Comparison of ENCODE assay signal across 14 cellular contexts in the genomic region with DNA sequence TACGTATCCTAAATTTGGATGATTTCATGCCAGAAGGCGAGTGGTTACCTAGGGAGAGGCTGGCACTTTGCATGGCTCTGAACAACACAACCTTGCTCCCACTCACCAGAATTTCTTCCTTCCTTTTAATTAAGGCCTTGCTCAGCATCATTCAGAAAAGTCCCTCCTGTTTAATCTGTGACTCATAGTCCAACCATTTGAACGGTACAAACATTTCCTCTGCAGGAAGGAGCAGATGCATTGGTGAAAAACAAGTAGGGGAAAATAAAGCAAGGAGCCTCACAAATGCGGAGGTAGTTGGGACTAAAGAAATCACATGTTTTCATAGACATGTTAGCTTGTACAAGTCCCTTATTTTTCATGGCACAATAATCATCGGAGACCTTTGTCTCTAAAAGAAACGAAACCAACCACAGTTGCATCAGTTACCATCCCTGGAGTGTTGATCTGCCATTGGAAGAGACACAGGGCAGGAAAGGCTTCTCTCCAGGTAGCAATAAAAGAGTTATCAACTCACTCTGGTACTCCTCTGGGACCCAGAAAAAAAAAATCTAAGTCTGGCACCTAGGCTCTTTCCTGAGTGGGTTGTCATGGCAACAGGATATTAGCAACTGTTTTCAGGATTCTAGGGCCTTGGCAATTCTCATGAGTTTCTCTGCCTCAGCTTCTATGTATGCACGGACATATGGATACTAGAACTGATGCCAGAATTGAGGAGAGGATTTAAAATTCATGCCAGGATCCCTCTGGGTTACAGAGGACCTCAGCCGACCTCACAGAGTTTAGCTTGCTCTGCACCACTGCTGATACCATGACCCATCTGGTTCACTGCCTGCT.
DNase-seq lines count a peak whose midpoint lies in the region; ATAC-seq and TF ChIP-seq lines count a peak whose summit lies in the region.
"Had no signal": no experiment of that assay in that cellular context is flagged by ENCODE, and none has a peak within 500 bp of the region (broad histone marks: within the 10 kb centered on the region; RNA-seq: fewer than 3 reads in every experiment).

No MANE protein-coding gene starts in this region.

- no peak overlapping the region for H3K9ac ChIP-seq in SK-N-SH
- H3K9ac ChIP-seq: parathyroid adenoma had no signal

- CTCF ChIA-PET in SK-N-SH (lab: Yijun Ruan, JAX) = interaction anchor here (2.2 kb wide), 1 partner anchor 10 kb away, joined by 6 read pairs; no protein-coding TSS in a partner anchor

- no peaks in the 10 kb centered on the region for H3K4me1 Mint-ChIP-seq in natural killer cell treated with Interleukin-12 subunit alpha and Interleukin-12 subunit beta and Interleukin-15 and Interleukin-18, amount 100 ng/mL, for 72 hours (ENCODE audit: low read depth in 2 of 2)
- H3K4me1 Mint-ChIP-seq: activated CD4-positive, alpha-beta T cell treated with anti-CD3 and anti-CD28 coated beads for 36 hours had no signal

- POLR2A ChIA-PET in SK-N-SH (lab: Yijun Ruan, JAX) = no interaction called here

- no peaks in the 10 kb centered on the region for H3K9me3 ChIP-seq in SK-N-SH
- H3K9me3 ChIP-seq: left ventricle myocardium inferior had no signal

- H3K4me1 ChIP-seq in SK-N-SH (ENCODE audit: control insufficient read depth in 1 of 2, insufficient read depth in 2 of 2, low read depth in 1 of 2, low read length in 1 of 2) = peaks cover 0 to 12% of the 10 kb centered on the region in 2 experiments; a peak in 2 of 4 replicates
- H3K4me1 ChIP-seq: left ventricle myocardium inferior, parathyroid adenoma had no signal

- WGBS in SK-N-SH (ENCODE audit: low lambda C conversion rate) = 46% methylated on average over 8 of the region's 8 CpGs

- no peak overlapping the region for H3K4me3 ChIP-seq in SK-N-SH (ENCODE audit: low read depth in 2 of 2, low read length in 1 of 2)
- no peak overlapping the region for H3K4me3 ChIP-seq in epithelial cell of proximal tubule (ENCODE audit: low read depth, low read length)
- H3K4me3 ChIP-seq: left ventricle myocardium inferior had no signal

- no peaks in the 10 kb centered on the region for H3F3A ChIP-seq in SK-N-SH (replicated peaks; ENCODE audit: insufficient read depth)

- no peak overlapping the region for H3K4me3 Mint-ChIP-seq in natural killer cell treated with Interleukin-12 subunit alpha and Interleukin-12 subunit beta and Interleukin-15 and Interleukin-18, amount 100 ng/mL, for 72 hours
- H3K4me3 Mint-ChIP-seq: activated CD4-positive, alpha-beta T cell treated with anti-CD3 and anti-CD28 coated beads for 36 hours had no signal

- H3K27me3 Mint-ChIP-seq in natural killer cell treated with Interleukin-12 subunit alpha and Interleukin-12 subunit beta and Interleukin-15 and Interleukin-18, amount 100 ng/mL, for 72 hours = no peaks in the 10 kb centered on the region
- H3K27me3 Mint-ChIP-seq: activated CD4-positive, alpha-beta T cell treated with anti-CD3 and anti-CD28 coated beads for 36 hours had no signal

- H3K27me3 ChIP-seq in SK-N-SH (ENCODE audit: insufficient read depth) = no peaks in the 10 kb centered on the region

- no peaks in the 10 kb centered on the region for H3K9me2 ChIP-seq in SK-N-SH

- peak; percentile 18 for DNase-seq in HS-5 (ENCODE audit: low read depth)
- peak; percentile 4 for DNase-seq in SK-N-SH
- peak; percentile 70 for DNase-seq in epithelial cell of proximal tubule (ENCODE audit: low read depth)
- peak; percentile 90 for DNase-seq in renal cortical epithelial cell (ENCODE audit: low read depth)
- DNase-seq in KG1 (lab: John Stamatoyannopoulos, UW) = no peak
- DNase-seq in SK-N-DZ (ENCODE audit: low spot score) = no peak
- DNase-seq in natural killer cell treated with Interleukin-12 subunit alpha and Interleukin-12 subunit beta and Interleukin-15 and Interleukin-18, amount 100 ng/mL, for 72 hours (ENCODE audit: low spot score) = no peak
- no peak for DNase-seq in GM19238 (ENCODE audit: insufficient read length, low spot score)
- DNase-seq: activated CD4-positive, alpha-beta T cell treated with anti-CD3 and anti-CD28 coated beads for 36 hours; activated effector memory CD4-positive, alpha-beta T cell treated with anti-CD3 and anti-CD28 coated beads, Interleukin-2, amount 50 U/mL, for 16 hours; cortex of kidney; left ventricle myocardium inferior; NCI-H526 treated with DMSO at 0.1 percent for 48 hours had no signal

- no peak for TF ChIP-seq RAD21 in SK-N-SH (IDR thresholded peaks at IDR 0.05; ENCODE audit: low read length)

- peaks cover 17% of the 10 kb centered on the region for H3K9me3 Mint-ChIP-seq in natural killer cell treated with Interleukin-12 subunit alpha and Interleukin-12 subunit beta and Interleukin-15 and Interleukin-18, amount 100 ng/mL, for 72 hours

- TF ChIP-seq EP300 in SK-N-SH (IDR thresholded peaks at IDR 0.05; ENCODE audit: borderline replicate concordance in 1 of 2, low read depth in 1 of 2, low read length in 1 of 2) = no peak

- H2AFZ ChIP-seq in SK-N-SH (ENCODE audit: low read depth) = peak overlapping the region; percentile 69
- H2AFZ ChIP-seq: parathyroid adenoma had no signal

- TF ChIP-seq CTCF in SK-N-SH (IDR thresholded peaks at IDR 0.05) (no peak), epithelial cell of proximal tubule (conservative IDR thresholded peaks at IDR 0.05; ENCODE audit: low read depth, low read length) (no peak)

- no peak for ATAC-seq in natural killer cell treated with Interleukin-12 subunit alpha and Interleukin-12 subunit beta and Interleukin-15 and Interleukin-18, amount 100 ng/mL, for 72 hours
- ATAC-seq: activated CD4-positive, alpha-beta T cell treated with anti-CD3 and anti-CD28 coated beads for 36 hours had no signal

- peaks cover 9% of the 10 kb centered on the region for H3K36me3 Mint-ChIP-seq in natural killer cell treated with Interleukin-12 subunit alpha and Interleukin-12 subunit beta and Interleukin-15 and Interleukin-18, amount 100 ng/mL, for 72 hours

- H3K4me2 ChIP-seq in SK-N-SH = peak overlapping the region; percentile 52

- H3K79me2 ChIP-seq in SK-N-SH (ENCODE audit: insufficient read depth) = no peaks in the 10 kb centered on the region
- H3K79me2 ChIP-seq: parathyroid adenoma had no signal

- H3K27ac ChIP-seq in SK-N-SH (ENCODE audit: low read depth in 2 of 2, low read length in 1 of 2) = peak overlapping the region in 1 of 2 experiments; percentile 58; a peak in 2 of 4 replicates
- H3K27ac ChIP-seq: left ventricle myocardium inferior, parathyroid adenoma had no signal

- no peaks in the 10 kb centered on the region for H4K20me1 ChIP-seq in SK-N-SH (ENCODE audit: insufficient read depth)

- no peak overlapping the region for H3K27ac Mint-ChIP-seq in natural killer cell treated with Interleukin-12 subunit alpha and Interleukin-12 subunit beta and Interleukin-15 and Interleukin-18, amount 100 ng/mL, for 72 hours
- H3K27ac Mint-ChIP-seq: activated CD4-positive, alpha-beta T cell treated with anti-CD3 and anti-CD28 coated beads for 36 hours had no signal

- H3K36me3 ChIP-seq in SK-N-SH (replicated peaks in 1 of 2; ENCODE audit: control insufficient read depth in 1 of 2, insufficient read depth in 2 of 2, low read length in 1 of 2) = no peaks in the 10 kb centered on the region
- H3K36me3 ChIP-seq: left ventricle myocardium inferior had no signal

TF ChIP-seq in SK-N-SH, 30 proteins besides CTCF, POLR2A, EP300 and RAD21 (continues in another document):
- TF ChIP-seq GABPA (IDR thresholded peaks at IDR 0.05; ENCODE audit: low read depth) (no peak), MEF2A (IDR thresholded peaks at IDR 0.05; ENCODE audit: borderline replicate concordance, low read depth) (no peak), ELF1 (IDR thresholded peaks at IDR 0.05) (no peak), TEAD4 (IDR thresholded peaks at IDR 0.05; ENCODE audit: borderline replicate concordance, insufficient read depth) (no peak), POLR2AphosphoS5 (IDR thresholded peaks at IDR 0.05; ENCODE audit: low read depth, low read length) (no peak), FOXM1 (IDR thresholded peaks at IDR 0.05; ENCODE audit: low read depth) (no peak), RFX5 (IDR thresholded peaks at IDR 0.05; ENCODE audit: low read length) (no peak), RXRA (IDR thresholded peaks at IDR 0.05; ENCODE audit: borderline replicate concordance, low read depth) (no peak), GATA2 (CRISPR knock-in tag; IDR thresholded peaks at IDR 0.05) (no peak), FOSL2 (IDR thresholded peaks at IDR 0.05; ENCODE audit: borderline replicate concordance, low read depth) (peak; percentile 27; the same call in 1 of the 2 replicates), TAF1 (IDR thresholded peaks at IDR 0.05; ENCODE audit: borderline replicate concordance, low read depth, low read length) (no peak), RCOR1 (IDR thresholded peaks at IDR 0.05; ENCODE audit: low read length) (no peak)
- TF ChIP-seq, protein P1, sequence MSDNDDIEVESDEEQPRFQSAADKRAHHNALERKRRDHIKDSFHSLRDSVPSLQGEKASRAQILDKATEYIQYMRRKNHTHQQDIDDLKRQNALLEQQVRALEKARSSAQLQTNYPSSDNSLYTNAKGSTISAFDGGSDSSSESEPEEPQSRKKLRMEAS (IDR thresholded peaks at IDR 0.05; ENCODE audit: low read depth) = no peak
- TF ChIP-seq, protein P2, sequence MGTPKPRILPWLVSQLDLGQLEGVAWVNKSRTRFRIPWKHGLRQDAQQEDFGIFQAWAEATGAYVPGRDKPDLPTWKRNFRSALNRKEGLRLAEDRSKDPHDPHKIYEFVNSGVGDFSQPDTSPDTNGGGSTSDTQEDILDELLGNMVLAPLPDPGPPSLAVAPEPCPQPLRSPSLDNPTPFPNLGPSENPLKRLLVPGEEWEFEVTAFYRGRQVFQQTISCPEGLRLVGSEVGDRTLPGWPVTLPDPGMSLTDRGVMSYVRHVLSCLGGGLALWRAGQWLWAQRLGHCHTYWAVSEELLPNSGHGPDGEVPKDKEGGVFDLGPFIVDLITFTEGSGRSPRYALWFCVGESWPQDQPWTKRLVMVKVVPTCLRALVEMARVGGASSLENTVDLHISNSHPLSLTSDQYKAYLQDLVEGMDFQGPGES (IDR thresholded peaks at IDR 0.05; ENCODE audit: low read depth, low read length) = no peak
- TF ChIP-seq, protein P3, sequence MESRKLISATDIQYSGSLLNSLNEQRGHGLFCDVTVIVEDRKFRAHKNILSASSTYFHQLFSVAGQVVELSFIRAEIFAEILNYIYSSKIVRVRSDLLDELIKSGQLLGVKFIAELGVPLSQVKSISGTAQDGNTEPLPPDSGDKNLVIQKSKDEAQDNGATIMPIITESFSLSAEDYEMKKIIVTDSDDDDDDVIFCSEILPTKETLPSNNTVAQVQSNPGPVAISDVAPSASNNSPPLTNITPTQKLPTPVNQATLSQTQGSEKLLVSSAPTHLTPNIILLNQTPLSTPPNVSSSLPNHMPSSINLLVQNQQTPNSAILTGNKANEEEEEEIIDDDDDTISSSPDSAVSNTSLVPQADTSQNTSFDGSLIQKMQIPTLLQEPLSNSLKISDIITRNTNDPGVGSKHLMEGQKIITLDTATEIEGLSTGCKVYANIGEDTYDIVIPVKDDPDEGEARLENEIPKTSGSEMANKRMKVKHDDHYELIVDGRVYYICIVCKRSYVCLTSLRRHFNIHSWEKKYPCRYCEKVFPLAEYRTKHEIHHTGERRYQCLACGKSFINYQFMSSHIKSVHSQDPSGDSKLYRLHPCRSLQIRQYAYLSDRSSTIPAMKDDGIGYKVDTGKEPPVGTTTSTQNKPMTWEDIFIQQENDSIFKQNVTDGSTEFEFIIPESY (IDR thresholded peaks at IDR 0.05; ENCODE audit: borderline replicate concordance, low read depth) = no peak

Comparison
In these comparisons a context has a peak if more than half of its experiments do, and no peak if none do; other contexts are left out.
1. DNase-seq: peak in HS-5 (single experiment), SK-N-SH (single experiment), epithelial cell of proximal tubule (single experiment) and renal cortical epithelial cell (single experiment); none in KG1 (single experiment), SK-N-DZ (single experiment), natural killer cell treated with Interleukin-12 subunit alpha and Interleukin-12 subunit beta and Interleukin-15 and Interleukin-18, amount 100 ng/mL, for 72 hours (single experiment) and GM19238 (single experiment).